In genomic region chr22:36856792-36857135, GRCh38 we compare ENCODE assay signal across 1 cellular context.
TF ChIP-seq lines count a peak whose summit lies in the region.

No MANE protein-coding gene starts in this region.

TF ChIP-seq in IMR-90, 13 proteins besides CTCF, POLR2A, EP300 and RAD21 (continued from another document):
- no peak for TF ChIP-seq CHD1 (IDR thresholded peaks at IDR 0.05; ENCODE audit: low read depth, low read length)
- no peak for TF ChIP-seq ELK1 (IDR thresholded peaks at IDR 0.05; ENCODE audit: borderline replicate concordance, low read depth, low read length)
- no peak for TF ChIP-seq NFE2L2 (IDR thresholded peaks at IDR 0.05; ENCODE audit: low read depth, low read length)
- no peak for TF ChIP-seq FOS (IDR thresholded peaks at IDR 0.05; ENCODE audit: low read depth, low read length)
